In the genomic region with DNA sequence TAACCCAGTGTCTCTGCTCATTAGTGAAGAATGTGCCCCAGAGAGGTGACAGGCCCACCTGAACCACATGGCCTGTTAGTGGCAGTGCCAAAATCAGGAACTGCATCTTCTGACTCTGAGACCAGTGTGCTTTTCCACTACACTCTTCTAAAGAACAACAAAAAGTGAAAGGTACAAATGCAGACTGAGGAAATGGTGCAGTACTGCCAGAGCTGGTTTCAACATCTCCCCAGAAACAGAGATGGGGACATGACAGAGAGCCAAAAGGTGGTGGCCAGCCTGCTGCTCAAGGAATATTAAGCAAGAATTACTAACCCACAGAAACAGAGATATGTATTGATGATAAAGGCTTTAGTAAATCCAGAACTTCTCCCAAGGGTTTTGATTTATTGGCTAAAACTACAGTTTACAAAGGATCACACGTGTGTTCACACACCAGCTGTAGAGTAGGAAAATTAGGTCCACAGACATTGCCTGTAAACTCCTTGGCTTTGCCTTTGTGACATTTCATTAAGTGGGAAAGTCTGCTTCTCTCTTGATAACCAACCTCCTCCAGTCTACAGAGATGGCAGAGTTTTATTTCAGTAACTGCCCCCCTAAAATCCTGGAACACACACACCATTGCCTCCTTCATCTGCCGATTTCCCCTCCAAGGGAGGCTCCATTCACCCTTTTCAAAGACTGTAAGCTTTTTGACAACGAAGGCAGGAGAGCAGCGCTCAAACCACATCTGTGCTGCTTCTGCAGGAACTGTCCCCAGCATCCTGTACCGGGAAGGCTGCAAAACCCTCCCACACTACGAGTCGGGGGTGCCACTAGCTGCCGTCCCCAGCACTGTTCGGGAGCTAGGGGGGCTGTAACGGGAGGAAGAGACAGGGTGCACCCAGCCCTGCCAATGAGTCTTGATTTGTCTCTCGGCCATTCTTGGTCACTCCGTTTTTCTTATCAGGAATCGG, we compare ENCODE assay signal across 12 cellular contexts. TPM values are rescaled to one million over a fixed set of nuclear protein-coding genes. Genes with fewer than 3 reads are reported as not detected.
DNase-seq lines count a peak whose midpoint lies in the region; ATAC-seq, FAIRE-seq and TF ChIP-seq lines count a peak whose summit lies in the region.
"Had no signal": no experiment of that assay in that cellular context is flagged by ENCODE, and none has a peak within 500 bp of the region (broad histone marks: within the 10 kb centered on the region; RNA-seq: fewer than 3 reads in every experiment).

No MANE protein-coding gene starts in this region.

- CTCF ChIA-PET in H1 (lab: Charles Lee; ENCODE audit: partially characterized antibody), result interaction anchor here (0.6 to 1.4 kb wide), 3 partner anchors 10 to 682 kb away, joined by 3 read pairs; no protein-coding TSS in a partner anchor
- CTCF ChIA-PET in activated naive CD4-positive, alpha-beta T cell treated with anti-CD3 and anti-CD28 coated beads, Interleukin-2, amount 10 ng/mL, durations not matched to agents 7 days and 5 days (lab: Charles Lee), result interaction anchor here (0.8 to 2.5 kb wide), 3 partner anchors 12 to 36 kb away, joined by 3 to 10 read pairs (median 5); no protein-coding TSS in a partner anchor

- H3K4me2 ChIP-seq in H1 (ENCODE audit: insufficient read depth in 1 of 2, low read depth in 2 of 2, low read length in 2 of 2) (no peak overlapping the region), smooth muscle cell (no peak overlapping the region)

- H3K4me1 ChIP-seq in H1 (replicated peaks in 1 of 4; ENCODE audit: control insufficient read depth in 3 of 4, insufficient read depth in 4 of 4, low read length in 3 of 4) (peaks cover 7 to 21% (median 13%) of the 10 kb centered on the region in 4 experiments), smooth muscle cell (ENCODE audit: low read depth) (no peaks in the 10 kb centered on the region), BE2C (peaks cover 19% of the 10 kb centered on the region)

- no peaks in the 10 kb centered on the region for H4K20me1 ChIP-seq in H1 (replicated peaks in 1 of 2; ENCODE audit: control insufficient read depth in 1 of 2, insufficient read depth in 2 of 2, low read length in 2 of 2)
- no peaks in the 10 kb centered on the region for H4K20me1 ChIP-seq in smooth muscle cell (ENCODE audit: low read depth)

- no peak for FAIRE-seq in H1 (lab: Jason Lieb, UNC)

- no peaks in the 10 kb centered on the region for H3K23me2 ChIP-seq in H1 (ENCODE audit: low read depth, low read length)

- TF ChIP-seq CTCF in H1 (IDR thresholded peaks at IDR 0.05; ENCODE audit: control extremely low read depth in 1 of 3, insufficient read depth in 1 of 3, low read depth in 1 of 3, low read length in 3 of 3) (no peak), smooth muscle cell (IDR thresholded peaks at IDR 0.05; ENCODE audit: borderline replicate concordance, insufficient read depth, poor library complexity, severe bottlenecking) (no peak), BE2C (IDR thresholded peaks at IDR 0.05; ENCODE audit: low read depth, low read length) (no peak)

- TF ChIP-seq POLR2A in H1 (IDR thresholded peaks at IDR 0.05; ENCODE audit: control extremely low read depth in 1 of 2, low read depth in 2 of 2, low read length in 2 of 2), result no peak

- no peak overlapping the region for H4K5ac ChIP-seq in H1 (ENCODE audit: insufficient read length, low read depth, low read length)

- H3F3A ChIP-seq in smooth muscle cell (ENCODE audit: low read depth), result no peaks in the 10 kb centered on the region

- H3K56ac ChIP-seq in H1 (replicated peaks; ENCODE audit: insufficient read length, low read depth, low read length), result no peak overlapping the region

- WGBS in H1 (ENCODE audit: extremely low coverage in 1 of 2, insufficient coverage in 1 of 2, insufficient read length in 1 of 2, insufficient replicate concordance in 2 of 2, low coverage in 1 of 2, low lambda C conversion rate in 2 of 2, missing lambda C conversion rate in 1 of 2), 2 experiments, result 83% methylated on average over 13 of the region's 13 CpGs; no CpG with 5 or more reads in 1 of the 2 experiments
- WGBS in smooth muscle cell (ENCODE audit: low lambda C conversion rate), result 81% methylated on average over 13 of the region's 13 CpGs

- TF ChIP-seq EP300 in H1 (IDR thresholded peaks at IDR 0.05; ENCODE audit: borderline replicate concordance in 1 of 2, low read depth in 2 of 2, low read length in 2 of 2), result no peak

- no peaks in the 10 kb centered on the region for H3K9me3 Mint-ChIP-seq in activated naive CD4-positive, alpha-beta T cell treated with anti-CD3 and anti-CD28 coated beads, Interleukin-2, amount 10 ng/mL, durations not matched to agents 7 days and 5 days

- no peaks in the 10 kb centered on the region for H3K9me3 ChIP-seq in H1 (ENCODE audit: insufficient read depth in 2 of 2, low read depth in 1 of 2, low read length in 1 of 2)
- H3K9me3 ChIP-seq in smooth muscle cell (replicated peaks; ENCODE audit: low read depth), result no peaks in the 10 kb centered on the region
- H3K9me3 ChIP-seq in BE2C, result no peaks in the 10 kb centered on the region

- no peak for TF ChIP-seq RAD21 in H1 (IDR thresholded peaks at IDR 0.05 in 1 of 2, conservative IDR thresholded peaks at IDR 0.05 in 1 of 2; ENCODE audit: low read depth in 2 of 2, low read length in 2 of 2)

- H3K36me3 ChIP-seq in H1 (ENCODE audit: control insufficient read depth in 2 of 4, insufficient read depth in 4 of 4, low read length in 3 of 4) (no peaks in the 10 kb centered on the region; a peak in 1 of 8 replicates), smooth muscle cell (ENCODE audit: low read depth) (no peaks in the 10 kb centered on the region), BE2C (no peaks in the 10 kb centered on the region)

- H3K27ac Mint-ChIP-seq in activated naive CD4-positive, alpha-beta T cell treated with anti-CD3 and anti-CD28 coated beads, Interleukin-2, amount 10 ng/mL, durations not matched to agents 7 days and 5 days, result no peak overlapping the region

- H2AK5ac ChIP-seq in H1 (ENCODE audit: low read depth, low read length), result peak overlapping the region; percentile 29; the same call in 1 of the 2 replicates

- DNase-seq in GM03348 (ENCODE audit: low spot score) (peak; percentile 59), H1 (ENCODE audit: low read depth in 1 of 2, low spot score in 2 of 2) (no peak), smooth muscle cell (lab: John Stamatoyannopoulos, UW; ENCODE audit: unreplicated experiment) (no peak), HPDE6-E6E7 (ENCODE audit: extremely low spot score) (no peak), BE2C (no peak)
- no peak for DNase-seq in activated naive CD4-positive, alpha-beta T cell treated with anti-CD3 and anti-CD28 coated beads, Interleukin-2, amount 10 ng/mL, durations not matched to agents 7 days and 5 days
- DNase-seq: DMS53; Kasumi-1; mesendoderm; stimulated activated CD4-positive, alpha-beta T cell treated with anti-CD3 and anti-CD28 coated beads, Interleukin-2, amount 100 ng/mL, for 48 hours had no signal

- H3K9ac ChIP-seq in H1 (replicated peaks in 1 of 4; ENCODE audit: extremely low read depth in 1 of 4, low read depth in 3 of 4, low read length in 3 of 4), result no peak overlapping the region
- H3K9ac ChIP-seq in smooth muscle cell (ENCODE audit: low read depth), result no peak overlapping the region

- H3K27ac ChIP-seq in H1 (ENCODE audit: low read depth, low read length) (no peak overlapping the region; the same call in 1 of the 2 replicates), smooth muscle cell (ENCODE audit: low read depth) (no peak overlapping the region)

- no peak overlapping the region for H4K8ac ChIP-seq in H1 (ENCODE audit: extremely low read depth, insufficient read depth, low read length)

- no peaks in the 10 kb centered on the region for H3K79me1 ChIP-seq in H1 (ENCODE audit: low read depth, low read length)

- no peak overlapping the region for H3K4ac ChIP-seq in H1 (replicated peaks; ENCODE audit: insufficient read length, low read depth, low read length)

- H3K4me3 ChIP-seq in H1 (ENCODE audit: extremely low read depth in 1 of 4, insufficient read depth in 2 of 4, low read depth in 3 of 4, low read length in 4 of 4) (no peak overlapping the region), smooth muscle cell (no peak overlapping the region), BE2C (ENCODE audit: low read depth, low read length) (no peak overlapping the region)

- H2BK15ac ChIP-seq in H1 (ENCODE audit: low read length), result peak overlapping the region; percentile 37; the same call in 1 of the 2 replicates

- POLR2A ChIA-PET in H1 (lab: Charles Lee; ENCODE audit: partially characterized antibody), result interaction anchor here (0.7 kb wide), 1 partner anchor 410 kb away, joined by 4 read pairs; no protein-coding TSS in a partner anchor

- peak overlapping the region; percentile 49; the same call in 1 of the 2 replicates for H2BK5ac ChIP-seq in H1 (ENCODE audit: low read depth, low read length)

- H3K27me3 ChIP-seq in H1 (replicated peaks in 1 of 4; ENCODE audit: control insufficient read depth in 3 of 4, extremely low read depth in 1 of 4, insufficient read depth in 3 of 4, low read length in 3 of 4) (no peaks in the 10 kb centered on the region; a peak in 1 of 7 replicates), smooth muscle cell (ENCODE audit: low read depth) (no peaks in the 10 kb centered on the region), BE2C (no peaks in the 10 kb centered on the region)

- H3K36me3 Mint-ChIP-seq in activated naive CD4-positive, alpha-beta T cell treated with anti-CD3 and anti-CD28 coated beads, Interleukin-2, amount 10 ng/mL, durations not matched to agents 7 days and 5 days, result no peaks in the 10 kb centered on the region

- peak overlapping the region; percentile 63 for H3K18ac ChIP-seq in H1 (ENCODE audit: extremely low read depth, low read length)

- peak overlapping the region; percentile 98; the same call in 1 of the 2 replicates for H2BK20ac ChIP-seq in H1 (ENCODE audit: low read length)

- no peak overlapping the region for H3K4me3 Mint-ChIP-seq in activated naive CD4-positive, alpha-beta T cell treated with anti-CD3 and anti-CD28 coated beads, Interleukin-2, amount 10 ng/mL, durations not matched to agents 7 days and 5 days

- H3K23ac ChIP-seq in H1 (ENCODE audit: insufficient read length), result no peak overlapping the region

- no peaks in the 10 kb centered on the region for H3K79me2 ChIP-seq in H1 (ENCODE audit: control insufficient read depth in 1 of 2, insufficient read depth in 2 of 2, low read length in 2 of 2)
- no peaks in the 10 kb centered on the region for H3K79me2 ChIP-seq in smooth muscle cell (ENCODE audit: low read depth)

- H2AFZ ChIP-seq in H1 (ENCODE audit: low read length), result no peak overlapping the region
- H2AFZ ChIP-seq in smooth muscle cell (ENCODE audit: low read depth), result no peak overlapping the region

- H3K14ac ChIP-seq in H1 (ENCODE audit: insufficient read length), result no peak overlapping the region

- ATAC-seq in GM19452 (IDR thresholded peaks at IDR 0.05; ENCODE audit: unreplicated experiment) (peak; percentile 68), HG03139 (IDR thresholded peaks at IDR 0.05; ENCODE audit: unreplicated experiment) (peak; percentile 62)

- no peak overlapping the region for H4K91ac ChIP-seq in H1 (replicated peaks; ENCODE audit: insufficient read length, low read length)

- H3K4me1 Mint-ChIP-seq in activated naive CD4-positive, alpha-beta T cell treated with anti-CD3 and anti-CD28 coated beads, Interleukin-2, amount 10 ng/mL, durations not matched to agents 7 days and 5 days, result peaks cover 23% of the 10 kb centered on the region

- H3K27me3 Mint-ChIP-seq in activated naive CD4-positive, alpha-beta T cell treated with anti-CD3 and anti-CD28 coated beads, Interleukin-2, amount 10 ng/mL, durations not matched to agents 7 days and 5 days, result peaks cover 22% of the 10 kb centered on the region

- peak overlapping the region; percentile 65; the same call in 1 of the 2 replicates for H2BK12ac ChIP-seq in H1 (ENCODE audit: low read depth, low read length)

- no peak overlapping the region for H2BK120ac ChIP-seq in H1 (replicated peaks; ENCODE audit: low read depth, low read length)

RNA-seq across cellular contexts. Expression of gene GSDME, which starts 29.8 kb away (rescaled TPM):
- total RNA-seq in H1 (2021; fragmentation: NEBNext Ultra II Directional; extraction: Animal tissue kit (Norgen Biotek cat#: 25700)), result 7.6 and 8.5 TPM in 2 replicates
- 5.4 and 6.7 TPM in 2 replicates for polyA plus RNA-seq in H1 (2011; rRNA removed)
- 9.3 TPM for polyA plus RNA-seq in H1 (2011; cell fraction: cytosol; rRNA removed)
- polyA plus RNA-seq in H1 (2011; cell fraction: nucleus; rRNA removed), result 7.5 TPM
- 7.0 to 10.0 TPM (median 8.1 TPM) in 4 replicates for polyA plus RNA-seq in H1 (2012, experiment 1 of 2)
- polyA plus RNA-seq in H1 (2012, experiment 2 of 2), result 3.9 TPM
- 4.4 TPM for polyA plus RNA-seq in H1 (2013, experiment 1 of 2)
- 3.2 TPM for polyA plus RNA-seq in H1 (2013, experiment 2 of 2)
- polyA minus RNA-seq in H1 (2011; rRNA and poly(A)+ RNA removed), result 15.1 and 17.2 TPM in 2 replicates
- polyA minus RNA-seq in H1 (2011; cell fraction: cytosol; rRNA and poly(A)+ RNA removed), result 6.8 TPM
- polyA minus RNA-seq in H1 (2011; cell fraction: nucleus; rRNA and poly(A)+ RNA removed), result 8.1 TPM
- total RNA-seq in smooth muscle cell, result 17.1 and 19.6 TPM in 2 replicates
- polyA plus RNA-seq in smooth muscle cell, result 14.8 and 26.3 TPM in 2 replicates
- polyA plus RNA-seq in BE2C (2012; ENCODE audit: insufficient read depth, insufficient read length, low read depth), result 5.8 TPM
